ENCODE assay signal across 12 cellular contexts in the genomic region with DNA sequence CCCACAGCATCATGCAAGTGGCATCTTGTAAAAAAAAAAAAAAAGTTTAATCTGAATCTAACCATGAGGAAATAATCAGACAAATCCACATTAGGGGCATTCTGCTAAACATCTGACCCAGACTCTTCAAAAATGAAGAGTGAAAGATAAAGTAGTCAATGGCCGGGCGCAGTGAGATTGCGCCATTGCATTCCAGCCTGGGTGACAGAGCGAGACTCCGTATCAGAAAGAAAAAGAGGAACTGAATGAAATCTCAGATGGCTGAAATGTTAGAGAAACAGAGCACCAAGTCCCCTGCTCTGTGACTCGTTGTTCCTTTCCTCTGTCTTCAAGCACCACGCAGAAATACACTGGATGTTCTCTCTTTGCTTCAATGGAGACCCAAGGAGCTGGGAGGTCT. TPM values are rescaled to one million over a fixed set of nuclear protein-coding genes. Genes with fewer than 3 reads are reported as not detected.
DNase-seq lines count a peak whose midpoint lies in the region; ATAC-seq and TF ChIP-seq lines count a peak whose summit lies in the region.
"Had no signal": no experiment of that assay in that cellular context is flagged by ENCODE, and none has a peak within 500 bp of the region (broad histone marks: within the 10 kb centered on the region; RNA-seq: fewer than 3 reads in every experiment).

No MANE protein-coding gene starts in this region.

- DNase-seq in Kasumi-1 (lab: John Stamatoyannopoulos, UW) (peak; percentile 84 to 87), activated B cell treated with CpG ODN at 0.5 μM for 24 hours (no peak), mucosa of descending colon (no peak), NCI-H2196 treated with DMSO at 0.1 percent for 48 hours (lab: John Stamatoyannopoulos, UW; ENCODE audit: unreplicated experiment) (no peak), ecto neural progenitor cell (ENCODE audit: low spot score) (no peak), NCI-H1436 treated with DMSO at 0.1 percent for 48 hours (lab: John Stamatoyannopoulos, UW) (no peak)
- DNase-seq: MG63, NCI-H226, retina had no signal

- H4K20me1 ChIP-seq in BLaER1 treated with 17β-estradiol and CSF1 and Interleukin-3, amounts not matched to agents 10 nM and 100 nM, result no peaks in the 10 kb centered on the region

- H3K27me3 Mint-ChIP-seq in activated B cell treated with CpG ODN at 0.5 μM for 24 hours, result no peaks in the 10 kb centered on the region

- peaks cover 0 to 38% (median 0%) of the 10 kb centered on the region in 11 experiments; a peak in 6 of 22 replicates for H3K36me3 ChIP-seq in BLaER1 treated with 17β-estradiol and CSF1 and Interleukin-3, amounts not matched to agents 10 nM and 100 nM
- no peaks in the 10 kb centered on the region for H3K36me3 ChIP-seq in mucosa of descending colon (ENCODE audit: low read depth)
- H3K36me3 ChIP-seq: MG63 had no signal

- H3K36me3 Mint-ChIP-seq in activated B cell treated with CpG ODN at 0.5 μM for 24 hours (ENCODE audit: low read depth), result no peaks in the 10 kb centered on the region

- intact Hi-C loops in activated B cell treated with CpG ODN at 0.5 μM for 24 hours (cut with micrococcal nuclease) (loop anchor here (1.0 to 2.0 kb wide), 2 partner anchors 10 to 51 kb away; partner anchors contain the start of gene TEFM), mucosa of descending colon (cut with DNase I, micrococcal nuclease) (no loop called here)

- peaks cover 87% of the 10 kb centered on the region for H3K4me1 Mint-ChIP-seq in activated B cell treated with CpG ODN at 0.5 μM for 24 hours
- H3K4me1 Mint-ChIP-seq: activated T-helper 17 cell treated with anti-CD3 and anti-CD28 coated beads, Interleukin-2, amount 50 U/mL, for 72 hours had no signal

- H3K27ac Mint-ChIP-seq in activated B cell treated with CpG ODN at 0.5 μM for 24 hours, result peak overlapping the region; percentile 91
- H3K27ac Mint-ChIP-seq: activated T-helper 17 cell treated with anti-CD3 and anti-CD28 coated beads, Interleukin-2, amount 50 U/mL, for 72 hours had no signal

- H3K9me3 Mint-ChIP-seq in activated B cell treated with CpG ODN at 0.5 μM for 24 hours, result no peaks in the 10 kb centered on the region
- H3K9me3 Mint-ChIP-seq: activated T-helper 17 cell treated with anti-CD3 and anti-CD28 coated beads, Interleukin-2, amount 50 U/mL, for 72 hours had no signal

- peak overlapping the region in 5 of 10 experiments; percentile 13 to 60 (median 54); a peak in 5 of 20 replicates for H3K4me3 ChIP-seq in BLaER1 treated with 17β-estradiol and CSF1 and Interleukin-3, amounts not matched to agents 10 nM and 100 nM
- H3K4me3 ChIP-seq in mucosa of descending colon, result no peak overlapping the region
- H3K4me3 ChIP-seq: MG63 had no signal

- H3K4me1 ChIP-seq in BLaER1 treated with 17β-estradiol and CSF1 and Interleukin-3, amounts not matched to agents 10 nM and 100 nM, result peaks cover 29 to 100% (median 90%) of the 10 kb centered on the region in 10 experiments
- no peaks in the 10 kb centered on the region for H3K4me1 ChIP-seq in mucosa of descending colon (ENCODE audit: low read depth)

- peak overlapping the region; percentile 70 to 99 (median 91) for H3K27ac ChIP-seq in BLaER1 treated with 17β-estradiol and CSF1 and Interleukin-3, amounts not matched to agents 10 nM and 100 nM

- H3K9me3 ChIP-seq in BLaER1 treated with 17β-estradiol and CSF1 and Interleukin-3, amounts not matched to agents 10 nM and 100 nM (replicated peaks in 1 of 11), result peaks cover 0 to 6% (median 0%) of the 10 kb centered on the region in 11 experiments; a peak in 1 of 22 replicates
- H3K9me3 ChIP-seq in mucosa of descending colon, result no peaks in the 10 kb centered on the region
- H3K9me3 ChIP-seq: MG63 had no signal

- no peaks in the 10 kb centered on the region for H3K27me3 ChIP-seq in BLaER1 treated with 17β-estradiol and CSF1 and Interleukin-3, amounts not matched to agents 10 nM and 100 nM
- H3K27me3 ChIP-seq: MG63 had no signal

- POLR2A ChIA-PET in activated B cell treated with CpG ODN at 0.5 μM for 24 hours (lab: Charles Lee), result interaction anchor here (0.9 to 6.7 kb wide), 5 partner anchors 12 to 52 kb away, joined by 3 to 121 read pairs (median 4); partner anchors contain the start of genes ADAP2 and RNF135

- H3K4me3 Mint-ChIP-seq in activated B cell treated with CpG ODN at 0.5 μM for 24 hours, result peak overlapping the region; percentile 70
- H3K4me3 Mint-ChIP-seq: activated T-helper 17 cell treated with anti-CD3 and anti-CD28 coated beads, Interleukin-2, amount 50 U/mL, for 72 hours had no signal

- peak overlapping the region; percentile 58 to 99 (median 89) for H3K4me2 ChIP-seq in BLaER1 treated with 17β-estradiol and CSF1 and Interleukin-3, amounts not matched to agents 10 nM and 100 nM

- H3K9ac ChIP-seq in BLaER1 treated with 17β-estradiol and CSF1 and Interleukin-3, amounts not matched to agents 10 nM and 100 nM, result peak overlapping the region; percentile 39 to 97 (median 75); a peak in 21 of 22 replicates

- ATAC-seq in activated B cell treated with CpG ODN at 0.5 μM for 24 hours (ENCODE audit: low read depth), result peak; percentile 66
- ATAC-seq in mucosa of descending colon, result peak; percentile 42
- ATAC-seq in GM19467 (IDR thresholded peaks at IDR 0.05; ENCODE audit: unreplicated experiment), result no peak
- ATAC-seq: activated T-helper 17 cell treated with anti-CD3 and anti-CD28 coated beads, Interleukin-2, amount 50 U/mL, for 72 hours had no signal

- CTCF ChIA-PET in activated B cell treated with CpG ODN at 0.5 μM for 24 hours (lab: Charles Lee), result no interaction called here

- no peak for TF ChIP-seq CTCF in activated B cell treated with CpG ODN at 0.5 μM for 24 hours (IDR thresholded peaks at IDR 0.05)
- TF ChIP-seq CTCF in mucosa of descending colon (IDR thresholded peaks at IDR 0.05), result no peak

RNA-seq across cellular contexts. Expression of gene RNF135, which starts 12.7 kb away (rescaled TPM):
- total RNA-seq in activated B cell treated with CpG ODN at 0.5 μM for 24 hours (16.7 and 18.5 TPM in 2 replicates), mucosa of descending colon (10 to 100 TPM; 22.9 to 27.9 (median 24.1) TPM)

RNA-seq across cellular contexts. Expression of gene ADAP2, which starts 36.4 kb away (rescaled TPM):
- 16.0 and 16.9 TPM in 2 replicates for total RNA-seq in activated B cell treated with CpG ODN at 0.5 μM for 24 hours
- 10 to 100 TPM in 2 of 3 donors, 1 to 10 TPM in 1; 7.3 to 15.9 (median 12.1) TPM for total RNA-seq in mucosa of descending colon

RNA-seq across cellular contexts. Expression of gene TEFM, which starts 52.1 kb away (rescaled TPM):
- total RNA-seq in activated B cell treated with CpG ODN at 0.5 μM for 24 hours, result 23.0 and 25.2 TPM in 2 replicates
- 10 to 100 TPM; 16.1 to 18.3 (median 16.3) TPM for total RNA-seq in mucosa of descending colon

Comparison
In these comparisons a context has a peak if more than half of its experiments do, and no peak if none do; other contexts are left out.
1. DNase-seq: peak in Kasumi-1 (2 of 2); none in activated B cell treated with CpG ODN at 0.5 μM for 24 hours (single experiment), mucosa of descending colon (0 of 3), NCI-H2196 treated with DMSO at 0.1 percent for 48 hours (single experiment), ecto neural progenitor cell (single experiment) and NCI-H1436 treated with DMSO at 0.1 percent for 48 hours (single experiment).